Comparison of ENCODE assay signal across 1 cellular context in the genomic region with DNA sequence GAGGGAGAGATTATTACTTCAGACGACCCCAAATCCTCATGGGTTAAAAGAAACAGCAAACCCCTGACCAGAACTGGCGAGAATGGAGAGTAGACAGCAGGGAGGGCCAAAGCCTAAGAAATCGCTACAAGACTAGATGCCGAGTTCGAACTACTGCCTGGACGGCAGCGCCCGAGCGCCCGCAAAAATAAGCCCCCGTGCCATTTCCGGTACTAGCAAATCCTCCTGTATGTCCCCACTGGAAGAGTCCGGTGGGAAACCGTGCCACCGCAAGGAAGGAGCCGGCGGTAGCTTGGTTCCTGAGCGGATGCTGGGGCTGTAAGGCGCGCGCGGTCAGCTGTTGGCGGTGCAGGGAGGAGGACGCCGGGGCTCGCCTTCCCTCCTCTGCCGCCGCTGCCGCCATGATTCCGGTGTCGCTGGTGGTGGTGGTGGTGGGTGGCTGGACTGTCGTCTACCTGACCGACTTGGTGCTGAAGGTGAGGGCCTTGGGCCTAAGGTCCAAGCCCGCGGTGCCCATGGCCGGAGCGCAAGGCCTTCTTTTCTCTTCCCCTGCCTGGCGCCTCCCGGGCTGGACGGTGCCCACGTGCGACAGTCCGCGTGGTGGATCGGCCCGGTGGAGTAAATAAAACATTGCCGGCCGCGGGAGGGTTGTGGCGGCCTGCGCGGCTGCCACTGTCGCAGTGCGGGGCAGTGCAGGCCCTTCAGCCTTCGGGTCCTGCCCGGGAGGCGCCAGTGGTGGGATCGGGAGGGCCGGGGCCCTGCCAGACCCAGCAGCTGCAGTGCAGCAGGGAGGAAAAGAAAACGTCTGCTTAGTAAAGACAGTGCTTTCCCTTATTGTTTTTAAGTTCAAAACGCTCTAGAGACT.
TF ChIP-seq lines count a peak whose summit lies in the region.

A gene (plus strand): TSS at position 284 of the 865 bp plus-strand sequence. CDS start 118 bp downstream, at position 402.

TF ChIP-seq in HEK293, 187 proteins besides CTCF, POLR2A, EP300 and RAD21 (continued from another document and continues in another):
- TF ChIP-seq, protein P1, sequence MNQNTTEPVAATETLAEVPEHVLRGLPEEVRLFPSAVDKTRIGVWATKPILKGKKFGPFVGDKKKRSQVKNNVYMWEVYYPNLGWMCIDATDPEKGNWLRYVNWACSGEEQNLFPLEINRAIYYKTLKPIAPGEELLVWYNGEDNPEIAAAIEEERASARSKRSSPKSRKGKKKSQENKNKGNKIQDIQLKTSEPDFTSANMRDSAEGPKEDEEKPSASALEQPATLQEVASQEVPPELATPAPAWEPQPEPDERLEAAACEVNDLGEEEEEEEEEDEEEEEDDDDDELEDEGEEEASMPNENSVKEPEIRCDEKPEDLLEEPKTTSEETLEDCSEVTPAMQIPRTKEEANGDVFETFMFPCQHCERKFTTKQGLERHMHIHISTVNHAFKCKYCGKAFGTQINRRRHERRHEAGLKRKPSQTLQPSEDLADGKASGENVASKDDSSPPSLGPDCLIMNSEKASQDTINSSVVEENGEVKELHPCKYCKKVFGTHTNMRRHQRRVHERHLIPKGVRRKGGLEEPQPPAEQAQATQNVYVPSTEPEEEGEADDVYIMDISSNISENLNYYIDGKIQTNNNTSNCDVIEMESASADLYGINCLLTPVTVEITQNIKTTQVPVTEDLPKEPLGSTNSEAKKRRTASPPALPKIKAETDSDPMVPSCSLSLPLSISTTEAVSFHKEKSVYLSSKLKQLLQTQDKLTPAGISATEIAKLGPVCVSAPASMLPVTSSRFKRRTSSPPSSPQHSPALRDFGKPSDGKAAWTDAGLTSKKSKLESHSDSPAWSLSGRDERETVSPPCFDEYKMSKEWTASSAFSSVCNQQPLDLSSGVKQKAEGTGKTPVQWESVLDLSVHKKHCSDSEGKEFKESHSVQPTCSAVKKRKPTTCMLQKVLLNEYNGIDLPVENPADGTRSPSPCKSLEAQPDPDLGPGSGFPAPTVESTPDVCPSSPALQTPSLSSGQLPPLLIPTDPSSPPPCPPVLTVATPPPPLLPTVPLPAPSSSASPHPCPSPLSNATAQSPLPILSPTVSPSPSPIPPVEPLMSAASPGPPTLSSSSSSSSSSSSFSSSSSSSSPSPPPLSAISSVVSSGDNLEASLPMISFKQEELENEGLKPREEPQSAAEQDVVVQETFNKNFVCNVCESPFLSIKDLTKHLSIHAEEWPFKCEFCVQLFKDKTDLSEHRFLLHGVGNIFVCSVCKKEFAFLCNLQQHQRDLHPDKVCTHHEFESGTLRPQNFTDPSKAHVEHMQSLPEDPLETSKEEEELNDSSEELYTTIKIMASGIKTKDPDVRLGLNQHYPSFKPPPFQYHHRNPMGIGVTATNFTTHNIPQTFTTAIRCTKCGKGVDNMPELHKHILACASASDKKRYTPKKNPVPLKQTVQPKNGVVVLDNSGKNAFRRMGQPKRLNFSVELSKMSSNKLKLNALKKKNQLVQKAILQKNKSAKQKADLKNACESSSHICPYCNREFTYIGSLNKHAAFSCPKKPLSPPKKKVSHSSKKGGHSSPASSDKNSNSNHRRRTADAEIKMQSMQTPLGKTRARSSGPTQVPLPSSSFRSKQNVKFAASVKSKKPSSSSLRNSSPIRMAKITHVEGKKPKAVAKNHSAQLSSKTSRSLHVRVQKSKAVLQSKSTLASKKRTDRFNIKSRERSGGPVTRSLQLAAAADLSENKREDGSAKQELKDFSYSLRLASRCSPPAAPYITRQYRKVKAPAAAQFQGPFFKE (tag by site-specific recombination; IDR thresholded peaks at IDR 0.05; ENCODE audit: borderline replicate concordance) = no peak
- TF ChIP-seq, protein P2, sequence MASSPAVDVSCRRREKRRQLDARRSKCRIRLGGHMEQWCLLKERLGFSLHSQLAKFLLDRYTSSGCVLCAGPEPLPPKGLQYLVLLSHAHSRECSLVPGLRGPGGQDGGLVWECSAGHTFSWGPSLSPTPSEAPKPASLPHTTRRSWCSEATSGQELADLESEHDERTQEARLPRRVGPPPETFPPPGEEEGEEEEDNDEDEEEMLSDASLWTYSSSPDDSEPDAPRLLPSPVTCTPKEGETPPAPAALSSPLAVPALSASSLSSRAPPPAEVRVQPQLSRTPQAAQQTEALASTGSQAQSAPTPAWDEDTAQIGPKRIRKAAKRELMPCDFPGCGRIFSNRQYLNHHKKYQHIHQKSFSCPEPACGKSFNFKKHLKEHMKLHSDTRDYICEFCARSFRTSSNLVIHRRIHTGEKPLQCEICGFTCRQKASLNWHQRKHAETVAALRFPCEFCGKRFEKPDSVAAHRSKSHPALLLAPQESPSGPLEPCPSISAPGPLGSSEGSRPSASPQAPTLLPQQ (tag by site-specific recombination; IDR thresholded peaks at IDR 0.05) = peak; percentile 85
- TF ChIP-seq ZNF791 (tag by site-specific recombination; IDR thresholded peaks at IDR 0.05) = no peak
- TF ChIP-seq, protein P3, sequence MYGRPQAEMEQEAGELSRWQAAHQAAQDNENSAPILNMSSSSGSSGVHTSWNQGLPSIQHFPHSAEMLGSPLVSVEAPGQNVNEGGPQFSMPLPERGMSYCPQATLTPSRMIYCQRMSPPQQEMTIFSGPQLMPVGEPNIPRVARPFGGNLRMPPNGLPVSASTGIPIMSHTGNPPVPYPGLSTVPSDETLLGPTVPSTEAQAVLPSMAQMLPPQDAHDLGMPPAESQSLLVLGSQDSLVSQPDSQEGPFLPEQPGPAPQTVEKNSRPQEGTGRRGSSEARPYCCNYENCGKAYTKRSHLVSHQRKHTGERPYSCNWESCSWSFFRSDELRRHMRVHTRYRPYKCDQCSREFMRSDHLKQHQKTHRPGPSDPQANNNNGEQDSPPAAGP (tag by site-specific recombination; IDR thresholded peaks at IDR 0.05) = peak; percentile 85; the same call in 1 of the 2 replicates
- no peak for TF ChIP-seq SETDB1 (IDR thresholded peaks at IDR 0.05; ENCODE audit: insufficient read length, low read length)
- TF ChIP-seq ZNF311 (tag by site-specific recombination; IDR thresholded peaks at IDR 0.05; ENCODE audit: borderline replicate concordance) = no peak
- no peak for TF ChIP-seq ZNF658 (tag by site-specific recombination; IDR thresholded peaks at IDR 0.05)
- peak; percentile 73; the same call in 1 of the 2 replicates for TF ChIP-seq SALL2 (tag by site-specific recombination; IDR thresholded peaks at IDR 0.05; ENCODE audit: borderline replicate concordance)
- TF ChIP-seq ZNF768 (tag by site-specific recombination; IDR thresholded peaks at IDR 0.05) = no peak
- no peak for TF ChIP-seq ZNF354C (tag by site-specific recombination; IDR thresholded peaks at IDR 0.05; ENCODE audit: borderline replicate concordance, low read depth)
- no peak for TF ChIP-seq ZNF214 (tag by site-specific recombination; IDR thresholded peaks at IDR 0.05; ENCODE audit: borderline replicate concordance)
- no peak for TF ChIP-seq ZNF426 (tag by site-specific recombination; IDR thresholded peaks at IDR 0.05)
- no peak for TF ChIP-seq ZNF19 (tag by site-specific recombination; IDR thresholded peaks at IDR 0.05; ENCODE audit: low read depth)
- TF ChIP-seq ZNF571 (tag by site-specific recombination; IDR thresholded peaks at IDR 0.05) = no peak
- TF ChIP-seq ZNF558 (tag by site-specific recombination; IDR thresholded peaks at IDR 0.05) = peak; percentile 56; the same call in 1 of the 2 replicates
- TF ChIP-seq ZNF843 (tag by site-specific recombination; IDR thresholded peaks at IDR 0.05) = peak; percentile 57; the same call in 1 of the 2 replicates
- TF ChIP-seq ZNF521 (tag by site-specific recombination; IDR thresholded peaks at IDR 0.05) = no peak
- TF ChIP-seq ZNF138 (tag by site-specific recombination; IDR thresholded peaks at IDR 0.05; ENCODE audit: borderline replicate concordance) = no peak
- TF ChIP-seq, protein P4, sequence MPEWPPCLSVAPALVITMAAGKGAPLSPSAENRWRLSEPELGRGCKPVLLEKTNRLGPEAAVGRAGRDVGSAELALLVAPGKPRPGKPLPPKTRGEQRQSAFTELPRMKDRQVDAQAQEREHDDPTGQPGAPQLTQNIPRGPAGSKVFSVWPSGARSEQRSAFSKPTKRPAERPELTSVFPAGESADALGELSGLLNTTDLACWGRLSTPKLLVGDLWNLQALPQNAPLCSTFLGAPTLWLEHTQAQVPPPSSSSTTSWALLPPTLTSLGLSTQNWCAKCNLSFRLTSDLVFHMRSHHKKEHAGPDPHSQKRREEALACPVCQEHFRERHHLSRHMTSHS (tag by site-specific recombination; IDR thresholded peaks at IDR 0.05) = no peak
- no peak for TF ChIP-seq ZNF202 (tag by site-specific recombination; IDR thresholded peaks at IDR 0.05; ENCODE audit: borderline replicate concordance)
- TF ChIP-seq, protein P5, sequence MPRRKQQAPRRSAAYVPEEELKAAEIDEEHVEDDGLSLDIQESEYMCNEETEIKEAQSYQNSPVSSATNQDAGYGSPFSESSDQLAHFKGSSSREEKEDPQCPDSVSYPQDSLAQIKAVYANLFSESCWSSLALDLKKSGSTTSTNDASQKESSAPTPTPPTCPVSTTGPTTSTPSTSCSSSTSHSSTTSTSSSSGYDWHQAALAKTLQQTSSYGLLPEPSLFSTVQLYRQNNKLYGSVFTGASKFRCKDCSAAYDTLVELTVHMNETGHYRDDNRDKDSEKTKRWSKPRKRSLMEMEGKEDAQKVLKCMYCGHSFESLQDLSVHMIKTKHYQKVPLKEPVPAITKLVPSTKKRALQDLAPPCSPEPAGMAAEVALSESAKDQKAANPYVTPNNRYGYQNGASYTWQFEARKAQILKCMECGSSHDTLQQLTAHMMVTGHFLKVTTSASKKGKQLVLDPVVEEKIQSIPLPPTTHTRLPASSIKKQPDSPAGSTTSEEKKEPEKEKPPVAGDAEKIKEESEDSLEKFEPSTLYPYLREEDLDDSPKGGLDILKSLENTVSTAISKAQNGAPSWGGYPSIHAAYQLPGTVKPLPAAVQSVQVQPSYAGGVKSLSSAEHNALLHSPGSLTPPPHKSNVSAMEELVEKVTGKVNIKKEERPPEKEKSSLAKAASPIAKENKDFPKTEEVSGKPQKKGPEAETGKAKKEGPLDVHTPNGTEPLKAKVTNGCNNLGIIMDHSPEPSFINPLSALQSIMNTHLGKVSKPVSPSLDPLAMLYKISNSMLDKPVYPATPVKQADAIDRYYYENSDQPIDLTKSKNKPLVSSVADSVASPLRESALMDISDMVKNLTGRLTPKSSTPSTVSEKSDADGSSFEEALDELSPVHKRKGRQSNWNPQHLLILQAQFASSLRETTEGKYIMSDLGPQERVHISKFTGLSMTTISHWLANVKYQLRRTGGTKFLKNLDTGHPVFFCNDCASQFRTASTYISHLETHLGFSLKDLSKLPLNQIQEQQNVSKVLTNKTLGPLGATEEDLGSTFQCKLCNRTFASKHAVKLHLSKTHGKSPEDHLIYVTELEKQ (tag by site-specific recombination; IDR thresholded peaks at IDR 0.05; ENCODE audit: borderline replicate concordance) = no peak
- 0 out of 2 replicates have a peak, but pooled peaks have one; percentile 12 for TF ChIP-seq GLIS1 (tag by site-specific recombination; IDR thresholded peaks at IDR 0.05)
- TF ChIP-seq, protein P6, sequence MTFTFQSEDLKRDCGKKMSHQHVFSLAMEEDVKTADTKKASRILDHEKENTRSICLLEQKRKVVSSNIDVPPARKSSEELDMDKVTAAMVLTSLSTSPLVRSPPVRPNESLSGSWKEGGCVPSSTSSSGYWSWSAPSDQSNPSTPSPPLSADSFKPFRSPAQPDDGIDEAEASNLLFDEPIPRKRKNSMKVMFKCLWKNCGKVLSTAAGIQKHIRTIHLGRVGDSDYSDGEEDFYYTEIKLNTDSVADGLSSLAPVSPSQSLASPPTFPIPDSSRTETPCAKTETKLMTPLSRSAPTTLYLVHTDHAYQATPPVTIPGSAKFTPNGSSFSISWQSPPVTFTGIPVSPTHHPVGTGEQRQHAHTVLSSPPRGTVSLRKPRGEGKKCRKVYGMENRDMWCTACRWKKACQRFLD (tag by site-specific recombination; IDR thresholded peaks at IDR 0.05) = no peak
- no peak for TF ChIP-seq ZNF132 (tag by site-specific recombination; IDR thresholded peaks at IDR 0.05; ENCODE audit: borderline replicate concordance)
- TF ChIP-seq ZNF585B (tag by site-specific recombination; IDR thresholded peaks at IDR 0.05) = no peak
- peak; percentile 19; the same call in 1 of the 2 replicates for TF ChIP-seq ZNF596 (tag by site-specific recombination; IDR thresholded peaks at IDR 0.05)
- TF ChIP-seq, protein P7, sequence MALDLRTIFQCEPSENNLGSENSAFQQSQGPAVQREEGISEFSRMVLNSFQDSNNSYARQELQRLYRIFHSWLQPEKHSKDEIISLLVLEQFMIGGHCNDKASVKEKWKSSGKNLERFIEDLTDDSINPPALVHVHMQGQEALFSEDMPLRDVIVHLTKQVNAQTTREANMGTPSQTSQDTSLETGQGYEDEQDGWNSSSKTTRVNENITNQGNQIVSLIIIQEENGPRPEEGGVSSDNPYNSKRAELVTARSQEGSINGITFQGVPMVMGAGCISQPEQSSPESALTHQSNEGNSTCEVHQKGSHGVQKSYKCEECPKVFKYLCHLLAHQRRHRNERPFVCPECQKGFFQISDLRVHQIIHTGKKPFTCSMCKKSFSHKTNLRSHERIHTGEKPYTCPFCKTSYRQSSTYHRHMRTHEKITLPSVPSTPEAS (tag by site-specific recombination; IDR thresholded peaks at IDR 0.05) = peak; percentile 62
- TF ChIP-seq GFI1B (tag by site-specific recombination; IDR thresholded peaks at IDR 0.05) = no peak
- TF ChIP-seq HOXC10 (CRISPR knock-in tag; IDR thresholded peaks at IDR 0.05) = no peak
- no peak for TF ChIP-seq ZNF169 (tag by site-specific recombination; IDR thresholded peaks at IDR 0.05)
- TF ChIP-seq SP7 (tag by site-specific recombination; IDR thresholded peaks at IDR 0.05) = peak; percentile 86
- TF ChIP-seq ZNF174 (tag by site-specific recombination; IDR thresholded peaks at IDR 0.05) = no peak
- TF ChIP-seq MYNN (tag by site-specific recombination; IDR thresholded peaks at IDR 0.05; ENCODE audit: borderline replicate concordance) = 0 out of 2 replicates have a peak, but pooled peaks have one; percentile 55
- 0 out of 2 replicates have a peak, but pooled peaks have one; percentile 57 for TF ChIP-seq ZNF239 (tag by site-specific recombination; IDR thresholded peaks at IDR 0.05)
- no peak for TF ChIP-seq ZNF830 (tag by site-specific recombination; IDR thresholded peaks at IDR 0.05; ENCODE audit: low read depth)
- TF ChIP-seq OVOL3 (tag by site-specific recombination; IDR thresholded peaks at IDR 0.05) = peak; percentile 65; the same call in 1 of the 2 replicates
- TF ChIP-seq HOXA7 (CRISPR knock-in tag; IDR thresholded peaks at IDR 0.05; ENCODE audit: borderline replicate concordance) = 0 out of 2 replicates have a peak, but pooled peaks have one; percentile 59
- TF ChIP-seq MZF1 (tag by site-specific recombination; IDR thresholded peaks at IDR 0.05; ENCODE audit: borderline replicate concordance) = no peak
- TF ChIP-seq ZNF324 (tag by site-specific recombination; IDR thresholded peaks at IDR 0.05) = peak; percentile 82; the same call in 1 of the 2 replicates
- TF ChIP-seq ZNF157 (tag by site-specific recombination; IDR thresholded peaks at IDR 0.05) = no peak
- TF ChIP-seq, protein P8, sequence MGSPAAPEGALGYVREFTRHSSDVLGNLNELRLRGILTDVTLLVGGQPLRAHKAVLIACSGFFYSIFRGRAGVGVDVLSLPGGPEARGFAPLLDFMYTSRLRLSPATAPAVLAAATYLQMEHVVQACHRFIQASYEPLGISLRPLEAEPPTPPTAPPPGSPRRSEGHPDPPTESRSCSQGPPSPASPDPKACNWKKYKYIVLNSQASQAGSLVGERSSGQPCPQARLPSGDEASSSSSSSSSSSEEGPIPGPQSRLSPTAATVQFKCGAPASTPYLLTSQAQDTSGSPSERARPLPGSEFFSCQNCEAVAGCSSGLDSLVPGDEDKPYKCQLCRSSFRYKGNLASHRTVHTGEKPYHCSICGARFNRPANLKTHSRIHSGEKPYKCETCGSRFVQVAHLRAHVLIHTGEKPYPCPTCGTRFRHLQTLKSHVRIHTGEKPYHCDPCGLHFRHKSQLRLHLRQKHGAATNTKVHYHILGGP (tag by site-specific recombination; IDR thresholded peaks at IDR 0.05) = no peak
